Comparison of ENCODE assay signal across 8 cellular contexts in genomic region chr1:54403808-54404261, GRCh38. TPM values are rescaled to one million over a fixed set of nuclear protein-coding genes. Genes with fewer than 3 reads are reported as not detected.
DNase-seq lines count a peak whose midpoint lies in the region; ATAC-seq, FAIRE-seq and TF ChIP-seq lines count a peak whose summit lies in the region.

No MANE protein-coding gene starts in this region.

- H3K4me1 ChIP-seq in right atrium auricular region (peaks cover 0 to 55% of the 10 kb centered on the region in 2 donors), kidney (ENCODE audit: control insufficient read depth in 1 of 2, insufficient read depth in 1 of 2, low read depth in 1 of 2, low read length in 2 of 2) (peaks cover 16 to 35% of the 10 kb centered on the region in 2 donors)

- peak overlapping the region in 1 of 2 donors; percentile 92 for H3K4me3 ChIP-seq in right atrium auricular region
- peak overlapping the region in 1 of 2 donors; percentile 76 for H3K4me3 ChIP-seq in kidney (ENCODE audit: low read length in 2 of 2)

- TF ChIP-seq CTCF in right atrium auricular region (IDR thresholded peaks at IDR 0.05) (no peak), kidney (IDR thresholded peaks at IDR 0.05; ENCODE audit: borderline replicate concordance, extremely low read depth, insufficient read depth) (no peak), type B pancreatic cell (conservative IDR thresholded peaks at IDR 0.05) (no peak)

- H3K27me3 ChIP-seq in right atrium auricular region, result no peaks in the 10 kb centered on the region

- intact Hi-C loops in Right ventricle myocardium superior (cut with DNase I), result loop anchor here (5.0 to 10.0 kb wide), 4 partner anchors 97 to 329 kb away; no protein-coding TSS in a partner anchor
- intact Hi-C loops in kidney (cut with DNase I), result loop anchor here (10.0 kb wide), 1 partner anchor 139 kb away; no protein-coding TSS in a partner anchor

- DNase-seq in right atrium auricular region (ENCODE audit: low spot score) (no peak), Right ventricle myocardium superior (no peak), kidney (no peak), type B pancreatic cell (ENCODE audit: extremely low spot score, unreplicated experiment) (no peak), frontal cortex (ENCODE audit: low spot score in 2 of 2) (no peak)
- peak; percentile 44 for DNase-seq in activated CD8-positive, alpha-beta T cell treated with anti-CD3 and anti-CD28 coated beads, Interleukin-2, amount 10 ng/mL, durations not matched to agents 7 days and 5 days
- no peak for DNase-seq in central memory CD4-positive, alpha-beta T cell

- H3K27ac ChIP-seq in right atrium auricular region (peak overlapping the region; percentile 22 to 62), kidney (ENCODE audit: low read depth in 2 of 2, low read length in 2 of 2) (peak overlapping the region in 1 of 2 donors; percentile 8)

- H3K36me3 Mint-ChIP-seq in activated CD8-positive, alpha-beta T cell treated with anti-CD3 and anti-CD28 coated beads, Interleukin-2, amount 10 ng/mL, durations not matched to agents 7 days and 5 days (ENCODE audit: low read depth), result peaks cover 61% of the 10 kb centered on the region
- peaks cover 51% of the 10 kb centered on the region for H3K36me3 Mint-ChIP-seq in type B pancreatic cell

- FAIRE-seq in kidney (lab: Jason Lieb, UNC) (no peak), frontal cortex (lab: Jason Lieb, UNC) (no peak)

- peak overlapping the region; percentile 74 for H3K27ac Mint-ChIP-seq in activated CD8-positive, alpha-beta T cell treated with anti-CD3 and anti-CD28 coated beads, Interleukin-2, amount 10 ng/mL, durations not matched to agents 7 days and 5 days
- peak overlapping the region; percentile 52 for H3K27ac Mint-ChIP-seq in type B pancreatic cell

- no peaks in the 10 kb centered on the region for H3K9me3 Mint-ChIP-seq in activated CD8-positive, alpha-beta T cell treated with anti-CD3 and anti-CD28 coated beads, Interleukin-2, amount 10 ng/mL, durations not matched to agents 7 days and 5 days (ENCODE audit: insufficient read depth)
- no peaks in the 10 kb centered on the region for H3K9me3 Mint-ChIP-seq in type B pancreatic cell

- CTCF ChIA-PET in activated CD8-positive, alpha-beta T cell treated with anti-CD3 and anti-CD28 coated beads, Interleukin-2, amount 10 ng/mL, durations not matched to agents 7 days and 5 days (lab: Charles Lee), result interaction anchor here (0.8 to 4.7 kb wide), 5 partner anchors 80 to 205 kb away, joined by 3 to 29 read pairs (median 4); partner anchors contain the start of genes CYB5RL and MRPL37

- POLR2A ChIA-PET in activated CD8-positive, alpha-beta T cell treated with anti-CD3 and anti-CD28 coated beads, Interleukin-2, amount 10 ng/mL, durations not matched to agents 7 days and 5 days (lab: Charles Lee), result no interaction called here

- H3K27me3 Mint-ChIP-seq in activated CD8-positive, alpha-beta T cell treated with anti-CD3 and anti-CD28 coated beads, Interleukin-2, amount 10 ng/mL, durations not matched to agents 7 days and 5 days (ENCODE audit: low read depth), result no peaks in the 10 kb centered on the region
- no peaks in the 10 kb centered on the region for H3K27me3 Mint-ChIP-seq in type B pancreatic cell

- ATAC-seq in Right ventricle myocardium superior (ENCODE audit: poor library complexity) (no peak), GM18873 (IDR thresholded peaks at IDR 0.05; ENCODE audit: low FRiP score, unreplicated experiment) (no peak)
- no peak for ATAC-seq in activated CD8-positive, alpha-beta T cell treated with anti-CD3 and anti-CD28 coated beads, Interleukin-2, amount 10 ng/mL, durations not matched to agents 7 days and 5 days

- H3K36me3 ChIP-seq in right atrium auricular region (peaks cover 12% of the 10 kb centered on the region), kidney (ENCODE audit: control insufficient read depth in 1 of 2, insufficient read depth in 2 of 2, low read length in 2 of 2) (peaks cover 12 to 27% of the 10 kb centered on the region in 2 donors)

- H3K9me3 ChIP-seq in right atrium auricular region (no peaks in the 10 kb centered on the region), kidney (ENCODE audit: control insufficient read depth in 1 of 2, low read length in 2 of 2) (no peaks in the 10 kb centered on the region)

- peak overlapping the region; percentile 7 to 41 for H3K9ac ChIP-seq in kidney (ENCODE audit: low read length in 2 of 2)

- peaks cover 68% of the 10 kb centered on the region for H3K4me1 Mint-ChIP-seq in activated CD8-positive, alpha-beta T cell treated with anti-CD3 and anti-CD28 coated beads, Interleukin-2, amount 10 ng/mL, durations not matched to agents 7 days and 5 days (ENCODE audit: low read depth)
- peaks cover 70% of the 10 kb centered on the region for H3K4me1 Mint-ChIP-seq in type B pancreatic cell (ENCODE audit: unreplicated experiment)

- H3K4me3 Mint-ChIP-seq in activated CD8-positive, alpha-beta T cell treated with anti-CD3 and anti-CD28 coated beads, Interleukin-2, amount 10 ng/mL, durations not matched to agents 7 days and 5 days, result peak overlapping the region; percentile 84
- H3K4me3 Mint-ChIP-seq in type B pancreatic cell, result peak overlapping the region; percentile 95

RNA-seq across cellular contexts. Expression of gene SSBP3, which starts 2.4 kb away (rescaled TPM):
- total RNA-seq in right atrium auricular region, result 10 to 100 TPM; 15.2 to 16.6 TPM
- total RNA-seq in Right ventricle myocardium superior, result 49.1 TPM
- total RNA-seq in activated CD8-positive, alpha-beta T cell treated with anti-CD3 and anti-CD28 coated beads, Interleukin-2, amount 10 ng/mL, durations not matched to agents 7 days and 5 days, result 100 to 1,000 TPM; 109 to 111 TPM
- total RNA-seq in kidney, result 49.6 TPM
- polyA plus RNA-seq in kidney (ENCODE audit: insufficient read depth, low read depth, low replicate concordance), result 33.3 TPM
- total RNA-seq in type B pancreatic cell (ENCODE audit: low replicate concordance), result 69.5 and 129 TPM in 2 replicates
- 39.1 TPM for total RNA-seq in frontal cortex
